In the genomic region with DNA sequence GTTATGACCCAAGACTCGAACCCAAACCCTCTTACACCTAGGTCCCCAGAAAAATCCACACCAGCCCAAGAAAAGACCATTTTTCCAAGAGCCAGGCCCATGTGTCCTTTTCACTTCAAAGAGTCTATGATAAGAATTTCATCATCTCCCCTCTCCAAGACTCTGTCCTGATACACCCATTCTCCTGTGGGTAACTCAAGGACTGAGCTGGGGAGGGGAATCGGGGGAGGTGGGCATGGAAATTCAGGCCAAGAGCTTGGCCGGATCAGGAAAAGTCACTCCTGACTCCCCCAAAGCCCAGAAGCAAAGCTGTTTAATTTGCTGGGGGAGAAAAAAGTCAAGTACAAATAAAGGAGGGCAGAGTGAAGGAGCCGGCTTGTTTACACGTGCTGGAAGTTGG, we compare ENCODE assay signal across 18 cellular contexts. TPM values are rescaled to one million over a fixed set of nuclear protein-coding genes. Genes with fewer than 3 reads are reported as not detected.
DNase-seq lines count a peak whose midpoint lies in the region; ATAC-seq, FAIRE-seq and TF ChIP-seq lines count a peak whose summit lies in the region.
"Had no signal": no experiment of that assay in that cellular context is flagged by ENCODE, and none has a peak within 500 bp of the region (broad histone marks: within the 10 kb centered on the region; RNA-seq: fewer than 3 reads in every experiment).

No MANE protein-coding gene starts in this region.

- H3K9me3 ChIP-seq in HEK293 (ENCODE audit: control insufficient read depth, insufficient read depth, low read depth, low read length) = no peaks in the 10 kb centered on the region
- no peaks in the 10 kb centered on the region for H3K9me3 ChIP-seq in kidney (ENCODE audit: control insufficient read depth in 1 of 2, low read length in 2 of 2)
- H3K9me3 ChIP-seq: heart right ventricle, uterus had no signal

- H3K4me3 ChIP-seq in ACC112 (ENCODE audit: low read depth, low read length) (peak overlapping the region; percentile 35), HEK293 (ENCODE audit: low read depth, low read length) (no peak overlapping the region), astrocyte of the cerebellum (ENCODE audit: low read depth, low read length) (peak overlapping the region; percentile 5), kidney (ENCODE audit: low read length in 2 of 2) (peak overlapping the region in 1 of 2 donors; percentile 0)
- H3K4me3 ChIP-seq: heart right ventricle, SJSA1, uterus had no signal

- peak overlapping the region; percentile 63 for H3K27ac ChIP-seq in ACC112 (ENCODE audit: low read depth, low read length)
- H3K27ac ChIP-seq in HEK293 (ENCODE audit: extremely low read depth, low read depth, low read length) = peak overlapping the region; percentile 33; the same call in 1 of the 2 replicates
- peak overlapping the region; percentile 20 to 46 for H3K27ac ChIP-seq in kidney (ENCODE audit: low read depth in 2 of 2, low read length in 2 of 2)
- H3K27ac ChIP-seq: heart right ventricle, SJSA1, uterus had no signal

- H3K27me3 ChIP-seq in ACC112 (ENCODE audit: insufficient read depth, low read length) = no peaks in the 10 kb centered on the region
- H3K27me3 ChIP-seq: heart right ventricle, SJSA1, uterus had no signal

- H3K79me2 ChIP-seq in ACC112 (ENCODE audit: control insufficient read depth, insufficient read depth, low read length, unreplicated experiment) = peaks cover 69% of the 10 kb centered on the region

- POLR2A ChIA-PET in HEK293 (lab: Yijun Ruan, JAX) = interaction anchor here (0.6 to 1.2 kb wide), 3 partner anchors 40 to 227 kb away, joined by 3 to 5 read pairs (median 3); partner anchors contain the start of gene EIF1

- CTCF ChIA-PET in HEK293 (lab: Yijun Ruan, JAX) = interaction anchor here (0.6 to 1.2 kb wide), 5 partner anchors 34 to 184 kb away, joined by 3 to 5 read pairs (median 4); no protein-coding TSS in a partner anchor

- DNase-seq in astrocyte of the cerebellum (ENCODE audit: low read depth) (no peak), kidney (no peak), NCI-H146 (lab: John Stamatoyannopoulos, UW) (no peak), NAMALWA (ENCODE audit: low spot score) (no peak)
- DNase-seq in activated CD8-positive, alpha-beta memory T cell treated with anti-CD3 and anti-CD28 coated beads, Interleukin-2, amount 50 U/mL, for 4 hours = no peak
- DNase-seq: aorta; cortex of kidney; heart right ventricle; Kasumi-1; left cardiac atrium; NCI-H1436 treated with DMSO at 0.1 percent for 48 hours; stimulated activated CD4-positive, alpha-beta T cell treated with anti-CD3 and anti-CD28 coated beads, Interleukin-12 subunit alpha, Interleukin-12 subunit beta, amount 100 ng/mL, for 4 hours; uterus had no signal

- no peak for ATAC-seq in GM21529 (IDR thresholded peaks at IDR 0.05; ENCODE audit: unreplicated experiment)
- ATAC-seq: esophagus mucosa, heart right ventricle, left cardiac atrium had no signal

- peaks cover 80% of the 10 kb centered on the region for H3K4me1 ChIP-seq in ACC112 (ENCODE audit: control insufficient read depth, insufficient read depth, low read length, unreplicated experiment)
- peaks cover 19% of the 10 kb centered on the region for H3K4me1 ChIP-seq in HEK293 (ENCODE audit: control insufficient read depth, insufficient read depth, low read length)
- peaks cover 31 to 32% of the 10 kb centered on the region in 2 donors for H3K4me1 ChIP-seq in kidney (ENCODE audit: control insufficient read depth in 1 of 2, insufficient read depth in 1 of 2, low read depth in 1 of 2, low read length in 2 of 2)

- FAIRE-seq in kidney (lab: Jason Lieb, UNC) = no peak

- TF ChIP-seq CTCF in HEK293 (tag by site-specific recombination; IDR thresholded peaks at IDR 0.05) (no peak), astrocyte of the cerebellum (IDR thresholded peaks at IDR 0.05; ENCODE audit: low read depth, low read length, missing control alignments) (no peak), kidney (IDR thresholded peaks at IDR 0.05; ENCODE audit: borderline replicate concordance, extremely low read depth, insufficient read depth) (no peak)

- peaks cover 12% of the 10 kb centered on the region; the same call in 1 of the 2 replicates for H3K36me3 ChIP-seq in ACC112 (ENCODE audit: insufficient read depth, low read length)
- peaks cover 21 to 47% of the 10 kb centered on the region in 2 experiments for H3K36me3 ChIP-seq in HEK293 (ENCODE audit: control insufficient read depth in 2 of 2, insufficient read depth in 1 of 2, low read length in 2 of 2)
- peaks cover 22 to 33% of the 10 kb centered on the region in 2 donors for H3K36me3 ChIP-seq in kidney (ENCODE audit: control insufficient read depth in 1 of 2, insufficient read depth in 2 of 2, low read length in 2 of 2)
- H3K36me3 ChIP-seq: uterus had no signal

- H2AFZ ChIP-seq in ACC112 (ENCODE audit: low read length, unreplicated experiment) = no peak overlapping the region

- intact Hi-C loops in kidney (cut with DNase I) = no loop called here

- H3K9ac ChIP-seq in kidney (ENCODE audit: low read length in 2 of 2) = no peak overlapping the region

- in situ Hi-C loops in astrocyte of the cerebellum (cut with HindIII; ENCODE audit: low sequenced_read_pairs) = no loop called here

TF ChIP-seq in HEK293, 187 proteins besides CTCF, POLR2A, EP300 and RAD21:
- no peak for TF ChIP-seq ZNF768 (tag by site-specific recombination; IDR thresholded peaks at IDR 0.05)

RNA-seq across cellular contexts. Expression of gene ACLY, which starts 3.7 kb away (rescaled TPM):
- 104 TPM for total RNA-seq in kidney
- polyA plus RNA-seq in kidney (ENCODE audit: insufficient read depth, low read depth, low replicate concordance) = 33.7 TPM

RNA-seq across cellular contexts. Expression of gene ODAD4, which starts 15.4 kb away (rescaled TPM):
- total RNA-seq in kidney = 6.0 TPM
- 4.6 TPM for polyA plus RNA-seq in kidney (ENCODE audit: insufficient read depth, low read depth, low replicate concordance)
- total RNA-seq: esophagus mucosa, SJSA1 had no signal

RNA-seq across cellular contexts. Expression of gene KLHL11, which starts 49.8 kb away (rescaled TPM):
- total RNA-seq in kidney = 16.1 TPM
- 0.37 TPM for polyA plus RNA-seq in kidney (ENCODE audit: insufficient read depth, low read depth, low replicate concordance)

RNA-seq across cellular contexts. Expression of gene CNP, which starts 51.6 kb away (rescaled TPM):
- 87.5 TPM for total RNA-seq in kidney
- 64.0 TPM for polyA plus RNA-seq in kidney (ENCODE audit: insufficient read depth, low read depth, low replicate concordance)
